In genomic region chrX:102516314-102516936, GRCh38 we compare ENCODE assay signal across 1 cellular context.
TF ChIP-seq lines count a peak whose summit lies in the region.

TSS of gene TMSB15A (minus strand) at chrX:102516739.

TF ChIP-seq in K562, 482 proteins besides CTCF, POLR2A, EP300 and RAD21 (continued from another document):
- TF ChIP-seq ZNF740 (CRISPR knock-in tag; IDR thresholded peaks at IDR 0.05) (no peak), ZNF740 (tag; IDR thresholded peaks at IDR 0.05) (peak in 1 of 2 experiments; percentile 39; a peak in 1 of 4 replicates), KLF6 (CRISPR knock-in tag; IDR thresholded peaks at IDR 0.05; ENCODE audit: borderline replicate concordance) (no peak), ZNF407 (IDR thresholded peaks at IDR 0.05; ENCODE audit: low read depth) (no peak), MGA (IDR thresholded peaks at IDR 0.05) (peak; percentile 63), VEZF1 (CRISPR knock-in tag; IDR thresholded peaks at IDR 0.05) (peak; percentile 78)
